24 cellular contexts compared by ENCODE assay signal in the genomic region with DNA sequence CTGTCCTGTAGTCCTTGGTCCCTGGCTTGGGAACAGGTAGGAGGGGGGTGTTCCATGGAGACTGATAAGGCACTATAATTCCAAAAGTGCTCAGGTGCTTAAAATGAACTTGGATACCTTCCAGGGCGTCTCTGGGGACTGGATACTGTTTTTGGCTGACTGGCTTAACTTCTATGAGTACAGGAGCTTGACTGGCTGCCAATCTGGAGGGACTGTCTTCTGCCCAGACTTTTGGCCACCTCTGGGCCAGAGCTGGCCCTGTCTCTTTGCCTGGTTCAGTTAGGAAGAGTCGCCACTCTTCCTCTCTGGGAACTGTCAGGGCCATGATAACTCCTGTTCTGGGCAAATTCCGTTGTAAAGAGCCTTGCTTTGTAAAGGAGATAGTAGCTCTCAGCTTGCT.
"Had no signal": no experiment of that assay in that cellular context is flagged by ENCODE, and none has a peak within 500 bp of the region (broad histone marks: within the 10 kb centered on the region; RNA-seq: fewer than 3 reads in every experiment).

No MANE protein-coding gene starts in this region.

- H3K4me2 ChIP-seq: hepatocyte, neural progenitor cell had no signal

- H3K79me2 ChIP-seq: hepatocyte had no signal

- H3K4me3 ChIP-seq: coronary artery, esophagus muscularis mucosa, gastroesophageal sphincter, heart left ventricle, hepatocyte, lung, mucosa of descending colon, neural progenitor cell, prostate gland, sigmoid colon, testis, tibial nerve, upper lobe of left lung had no signal

- H3K9me3 ChIP-seq: esophagus muscularis mucosa, gastroesophageal sphincter, prostate gland, testis had no signal

- H3K27ac ChIP-seq: coronary artery, esophagus muscularis mucosa, foreskin keratinocyte, gastroesophageal sphincter, heart left ventricle, hepatocyte, neural progenitor cell, prostate gland, sigmoid colon, testis, tibial nerve, upper lobe of left lung had no signal

- H2AFZ ChIP-seq: hepatocyte, neural progenitor cell had no signal

- DNase-seq: dermis blood vessel endothelial cell; effector memory CD4-positive, alpha-beta T cell; foreskin keratinocyte; heart left ventricle; left colon; mucosa of descending colon; naive B cell; right cardiac atrium; sigmoid colon; stimulated activated CD4-positive, alpha-beta T cell treated with anti-CD3 and anti-CD28 coated beads, Interleukin-2, amount 100 ng/mL, for 24 hours; stimulated activated CD4-positive, alpha-beta T cell treated with anti-CD3 and anti-CD28 coated beads, Interleukin-4, amount 100 ng/mL, for 4 hours; stimulated activated naive CD8-positive, alpha-beta T cell treated with anti-CD3 and anti-CD28 coated beads, Interleukin-15, Interleukin-2, amounts not matched to agents 100 U/mL and 50 U/mL, for 24 hours; testis; upper lobe of left lung had no signal

- H3K27me3 ChIP-seq: esophagus muscularis mucosa, foreskin keratinocyte, gastroesophageal sphincter, heart left ventricle, hepatocyte, neural progenitor cell, sigmoid colon, testis, tibial nerve, upper lobe of left lung had no signal

- H3K36me3 ChIP-seq: esophagus muscularis mucosa, gastroesophageal sphincter, heart left ventricle, neural progenitor cell, prostate gland, sigmoid colon, tibial nerve, upper lobe of left lung had no signal

- H3K4me1 ChIP-seq: esophagus muscularis mucosa, gastroesophageal sphincter, heart left ventricle, neural progenitor cell, prostate gland, sigmoid colon, testis, tibial nerve, upper lobe of left lung had no signal

- ATAC-seq: gastroesophageal sphincter; left colon; mucosa of descending colon; natural killer cell treated with Interleukin-12 subunit alpha and Interleukin-12 subunit beta and Interleukin-15 and Interleukin-18, amount 100 ng/mL, for 72 hours; right cardiac atrium; stimulated activated memory B cell treated with anti-CD40 and anti-IgM and Interleukin-4, amounts not matched to agents 10 μg/mL and 1 μg/mL and 100 μg/mL, for 72 hours; stimulated activated naive CD8-positive, alpha-beta T cell treated with anti-CD3 and anti-CD28 coated beads, Interleukin-15, Interleukin-2, amounts not matched to agents 100 U/mL and 50 U/mL, for 24 hours had no signal
